ENCODE assay signal across 8 cellular contexts in genomic region chr5:72244862-72245371, GRCh38.
A peak's percentile ranks its signal among the peaks of the same experiment; 100 is the strongest.
DNase-seq lines count a peak whose midpoint lies in the region; ATAC-seq, FAIRE-seq and TF ChIP-seq lines count a peak whose summit lies in the region.

No MANE protein-coding gene starts in this region.

- 0 out of 6 replicates have a peak overlapping the region, but pooled peaks of 1 of the 2 experiments have one; percentile 12 for H3K27ac ChIP-seq in A549
- H3K27ac ChIP-seq in mammary epithelial cell (ENCODE audit: insufficient read depth, low read depth, low read length) = no peak overlapping the region

- POLR2A ChIA-PET in A549 (lab: Yijun Ruan, JAX) = no interaction called here

- H3K4me1 ChIP-seq in A549 (peaks cover 52% of the 10 kb centered on the region), mammary epithelial cell (ENCODE audit: insufficient read depth, low read length) (peaks cover 11% of the 10 kb centered on the region)

- H3K4me3 ChIP-seq in A549 (no peak overlapping the region), mammary epithelial cell (replicated peaks in 1 of 3; ENCODE audit: insufficient read depth in 1 of 3, low read depth in 2 of 3, low read length in 3 of 3) (no peak overlapping the region)

- ATAC-seq in A549 = peak; percentile 90 to 92
- peak; percentile 73 for ATAC-seq in HG02763 (IDR thresholded peaks at IDR 0.05; ENCODE audit: unreplicated experiment)

- TF ChIP-seq POLR2A in A549 (IDR thresholded peaks at IDR 0.05; ENCODE audit: low read length) = no peak

- H3K4me2 ChIP-seq in A549 (no peak overlapping the region), mammary epithelial cell (ENCODE audit: insufficient read depth, low read depth, low read length) (no peak overlapping the region)

- no peaks in the 10 kb centered on the region for H4K20me1 ChIP-seq in mammary epithelial cell (ENCODE audit: insufficient read depth, low read length)

- dilution Hi-C loops in mammary epithelial cell (cut with HindIII; ENCODE audit: low sequenced_read_pairs) = no loop called here

- peak; percentile 19 to 70 for DNase-seq in A549 (ENCODE audit: low read depth in 1 of 2, low spot score in 1 of 2)
- DNase-seq in GM13976 (ENCODE audit: low spot score) = peak; percentile 27
- DNase-seq in NCI-H2196 treated with DMSO at 0.1 percent for 48 hours (lab: John Stamatoyannopoulos, UW; ENCODE audit: unreplicated experiment) = peak; percentile 33
- no peak for DNase-seq in mammary epithelial cell
- peak; percentile 64 for DNase-seq in left kidney (ENCODE audit: low read depth, low spot score)
- DNase-seq in effector CD4-positive, alpha-beta T cell = no peak
- DNase-seq in stimulated activated CD4-positive, alpha-beta T cell treated with anti-CD3 and anti-CD28 coated beads, Interleukin-4, amount 100 ng/mL, for 4 hours = no peak

- no peaks in the 10 kb centered on the region for H3K9me3 ChIP-seq in A549
- H3K9me3 ChIP-seq in mammary epithelial cell (replicated peaks; ENCODE audit: insufficient read depth, low read length) = no peaks in the 10 kb centered on the region

- no TSS peak for BruUV-seq in mammary epithelial cell (replicated peaks; lab: Mats Ljungman, UMichigan)

- no peak overlapping the region for H2AFZ ChIP-seq in mammary epithelial cell (ENCODE audit: low read depth, low read length)

- H3K36me3 ChIP-seq in mammary epithelial cell (ENCODE audit: insufficient read depth, low read length) = no peaks in the 10 kb centered on the region

- intact Hi-C loops in mammary epithelial cell (cut with micrococcal nuclease) = loop anchor here (2.0 to 5.0 kb wide), 3 partner anchors 108 to 462 kb away; no protein-coding TSS in a partner anchor

- H3K9ac ChIP-seq in mammary epithelial cell (ENCODE audit: insufficient read depth, low read length) = no peak overlapping the region

- H3K27me3 ChIP-seq in mammary epithelial cell (ENCODE audit: insufficient read depth, low read length) = no peaks in the 10 kb centered on the region

- CTCF ChIA-PET in A549 (lab: Yijun Ruan, JAX) = interaction anchor here (0.6 to 2.3 kb wide), 20 partner anchors 8 to 466 kb away, joined by 3 to 10 read pairs (median 3); no protein-coding TSS in a partner anchor
- CTCF ChIA-PET in mammary epithelial cell (lab: Charles Lee; ENCODE audit: low non-redundant PET) = interaction anchor here (0.6 kb wide), 1 partner anchor 114 kb away, joined by 6 read pairs; no protein-coding TSS in a partner anchor

- H3K79me2 ChIP-seq in mammary epithelial cell (ENCODE audit: insufficient read depth, low read length) = peaks cover 29% of the 10 kb centered on the region

- 78% methylated on average over 2 of the region's 2 CpGs for WGBS in A549 (ENCODE audit: missing lambda C conversion rate)
- 86% methylated on average over 2 of the region's 2 CpGs for WGBS in mammary epithelial cell (ENCODE audit: low coverage, missing lambda C conversion rate)

- peak; percentile 52 to 55 for TF ChIP-seq RAD21 in A549 (conservative IDR thresholded peaks at IDR 0.05 in 1 of 2, IDR thresholded peaks at IDR 0.05 in 1 of 2)

- TF ChIP-seq CTCF in A549 (IDR thresholded peaks at IDR 0.05) (peak; percentile 47; the same call in 2 of the 3 replicates), GM13976 (IDR thresholded peaks at IDR 0.05; ENCODE audit: borderline replicate concordance, control extremely low read depth, extremely low read depth, insufficient read depth, missing control alignments) (peak; percentile 41), mammary epithelial cell (conservative IDR thresholded peaks at IDR 0.05 in 1 of 2, IDR thresholded peaks at IDR 0.05 in 1 of 2; ENCODE audit: extremely low read depth in 1 of 2, insufficient read depth in 1 of 2, low read depth in 1 of 2, low read length in 2 of 2) (peak; percentile 45 to 63)

- in situ Hi-C loops in GM13976 (cut with MboI; ENCODE audit: low sequenced_read_pairs, unreplicated experiment) (no loop called here), mammary epithelial cell (cut with MboI; ENCODE audit: low sequenced_read_pairs in 2 of 2) (no loop called here)

- no peak for FAIRE-seq in A549 (lab: Jason Lieb, UNC)

- no peak for TF ChIP-seq EP300 in A549 (IDR thresholded peaks at IDR 0.05)

TF ChIP-seq in A549, 52 proteins besides CTCF, POLR2A, EP300 and RAD21:
- TF ChIP-seq SMC3 (IDR thresholded peaks at IDR 0.05) (peak; percentile 48; the same call in 2 of the 3 replicates), POLR2AphosphoS2 (conservative IDR thresholded peaks at IDR 0.05; ENCODE audit: low read length) (no peak)

Comparison
In these comparisons a context has a peak if more than half of its experiments do, and no peak if none do; other contexts are left out.
1. DNase-seq: peak in A549 (2 of 2), GM13976 (single experiment), NCI-H2196 treated with DMSO at 0.1 percent for 48 hours (single experiment) and left kidney (single experiment); none in mammary epithelial cell (single experiment), effector CD4-positive, alpha-beta T cell (single experiment) and stimulated activated CD4-positive, alpha-beta T cell treated with anti-CD3 and anti-CD28 coated beads, Interleukin-4, amount 100 ng/mL, for 4 hours (0 of 2).
2. Peak in every context shown above with its lines, with median percentiles within 50 percentile points of each other: CTCF ChIP-seq.